16 cellular contexts compared by ENCODE assay signal in genomic region chr17:81842725-81843504, GRCh38. TPM values are rescaled to one million over a fixed set of nuclear protein-coding genes. Genes with fewer than 3 reads are reported as not detected.
DNase-seq lines count a peak whose midpoint lies in the region; ATAC-seq, FAIRE-seq and TF ChIP-seq lines count a peak whose summit lies in the region.
"Had no signal": no experiment of that assay in that cellular context is flagged by ENCODE, and none has a peak within 500 bp of the region (broad histone marks: within the 10 kb centered on the region; RNA-seq: fewer than 3 reads in every experiment).

No MANE protein-coding gene starts in this region.

- no peak overlapping the region for H3K9ac ChIP-seq in PC-3 (ENCODE audit: low read length)

- H3K27ac ChIP-seq in PC-3 (ENCODE audit: low read length): no peak overlapping the region
- H3K27ac ChIP-seq in gastrocnemius medialis: peak overlapping the region; percentile 98 to 99 (median 99)
- H3K27ac ChIP-seq in coronary artery: no peak overlapping the region

- no peaks in the 10 kb centered on the region for H3K9me2 ChIP-seq in PC-3 (replicated peaks; ENCODE audit: low read length)

- no peaks in the 10 kb centered on the region for H3K79me2 ChIP-seq in PC-3 (ENCODE audit: low read length)

- ATAC-seq in PC-3 (peak; percentile 8; the same call in 1 of the 2 replicates), gastrocnemius medialis (peak; percentile 3 to 16), HG02852 (IDR thresholded peaks at IDR 0.05; ENCODE audit: unreplicated experiment) (no peak), omental fat pad (ENCODE audit: low FRiP score) (no peak), GM18907 (IDR thresholded peaks at IDR 0.05; ENCODE audit: unreplicated experiment) (no peak)
- ATAC-seq: CD8-positive, alpha-beta T cell had no signal

- H3K27me3 ChIP-seq in PC-3 (ENCODE audit: low read length) (no peaks in the 10 kb centered on the region), gastrocnemius medialis (no peaks in the 10 kb centered on the region)

- BruUV-seq in PC-3 (replicated peaks; lab: Mats Ljungman, UMichigan): no TSS peak

- FAIRE-seq in GM12891 (lab: Jason Lieb, UNC): no peak

- no peaks in the 10 kb centered on the region for H3F3A ChIP-seq in PC-3 (ENCODE audit: low read length, unreplicated experiment)

- CTCF ChIA-PET in PC-3 (lab: Charles Lee): no interaction called here

- in situ Hi-C loops in gastrocnemius medialis (cut with MboI; ENCODE audit: low sequenced_read_pairs in 4 of 4): no loop called here

- TF ChIP-seq CTCF in PC-3 (conservative IDR thresholded peaks at IDR 0.05; ENCODE audit: low read depth, low read length): no peak
- TF ChIP-seq CTCF in fibroblast of villous mesenchyme (IDR thresholded peaks at IDR 0.05; ENCODE audit: insufficient read depth, low read depth, low read length): no peak
- TF ChIP-seq CTCF in gastrocnemius medialis (IDR thresholded peaks at IDR 0.05 in 4 of 5, conservative IDR thresholded peaks at IDR 0.05 in 1 of 5): no peak
- TF ChIP-seq CTCF in omental fat pad (IDR thresholded peaks at IDR 0.05): no peak
- no peak for TF ChIP-seq CTCF in coronary artery (IDR thresholded peaks at IDR 0.05)

- H3K9me3 ChIP-seq in PC-3 (ENCODE audit: low read length): no peaks in the 10 kb centered on the region
- no peaks in the 10 kb centered on the region for H3K9me3 ChIP-seq in gastrocnemius medialis

- H3K4me3 ChIP-seq in PC-3 (ENCODE audit: low read length) (no peak overlapping the region), fibroblast of villous mesenchyme (ENCODE audit: low read depth, low read length) (no peak overlapping the region), gastrocnemius medialis (no peak overlapping the region), coronary artery (no peak overlapping the region)

- no peak for DNase-seq in GM12891 (ENCODE audit: insufficient read length, low spot score)
- DNase-seq in PC-3: peak; percentile 23
- DNase-seq in fibroblast of villous mesenchyme (ENCODE audit: low read depth): peak; percentile 45
- DNase-seq in gastrocnemius medialis: peak in 1 of 2 donors; percentile 72
- DNase-seq in omental fat pad (ENCODE audit: low spot score): no peak
- DNase-seq in coronary artery (ENCODE audit: low spot score): no peak
- DNase-seq: activated CD4-positive, alpha-beta T cell treated with anti-CD3 and anti-CD28 coated beads for 48 hours; activated effector memory CD4-positive, alpha-beta T cell treated with Interleukin-2 at 50 U/mL for 16 hours; CD8-positive, alpha-beta T cell; midbrain; NCI-H345 had no signal

- peaks cover 45% of the 10 kb centered on the region for H3K36me3 ChIP-seq in PC-3 (ENCODE audit: low read depth, low read length)
- peaks cover 0 to 48% of the 10 kb centered on the region in 2 donors for H3K36me3 ChIP-seq in gastrocnemius medialis

- no peaks in the 10 kb centered on the region for H4K20me1 ChIP-seq in PC-3 (ENCODE audit: low read length)

- no peak overlapping the region for H2AFZ ChIP-seq in PC-3 (ENCODE audit: low read length)

- no peak overlapping the region for H3K4me2 ChIP-seq in PC-3 (ENCODE audit: low read length)

- intact Hi-C loops in PC-3 (cut with micrococcal nuclease) (no loop called here), gastrocnemius medialis (cut with DNase I; ENCODE audit: low total_unique reads) (no loop called here)

- POLR2A ChIA-PET in PC-3 (lab: Charles Lee; ENCODE audit: unreplicated experiment): no interaction called here

- H3K4me1 ChIP-seq in PC-3 (ENCODE audit: insufficient read depth, low read length) (no peaks in the 10 kb centered on the region), gastrocnemius medialis (peaks cover 53% of the 10 kb centered on the region in 2 donors)

- 0 out of 2 replicates have a peak, but pooled peaks have one; percentile 6 for TF ChIP-seq POLR2A in GM12891 (IDR thresholded peaks at IDR 0.05; ENCODE audit: low read depth, low read length)
- peak in 1 of 2 donors; percentile 13 for TF ChIP-seq POLR2A in gastrocnemius medialis (IDR thresholded peaks at IDR 0.05)

TF ChIP-seq in GM12891, 5 proteins besides CTCF, POLR2A, EP300 and RAD21:
- TF ChIP-seq SPI1 (IDR thresholded peaks at IDR 0.05; ENCODE audit: low read depth, low read length) (no peak), POLR2AphosphoS5 (IDR thresholded peaks at IDR 0.05; ENCODE audit: low read depth, low read length) (0 out of 2 replicates have a peak, but pooled peaks have one; percentile 39)

RNA-seq across cellular contexts. Expression of gene PPP1R27, which starts 8.1 kb away (rescaled TPM):
- polyA plus RNA-seq in GM12891 (2012; ENCODE audit: low read depth, missing spikeins): 2.4 TPM
- total RNA-seq in PC-3 (2014; rRNA removed): not detected in 2 replicates
- not detected in 2 replicates for total RNA-seq in fibroblast of villous mesenchyme
- total RNA-seq in gastrocnemius medialis: 100 to 1,000 TPM; 245 to 708 (median 400) TPM
- total RNA-seq in omental fat pad: under 1 TPM in 1 of 4 donors, not detected in 3; 0.65 TPM
- total RNA-seq: CD8-positive, alpha-beta T cell; subcutaneous adipose tissue; T-helper 1 cell treated with Interleukin-12 subunit alpha and Interleukin-12 subunit beta and Interleukin-4 antibody, amounts not matched to agents 30 ng/mL and 1 ng/mL, for 36 hours had no signal

RNA-seq across cellular contexts. Expression of gene MCRIP1, which starts 9.8 kb away (rescaled TPM):
- 42.9 TPM for polyA plus RNA-seq in GM12891 (2012; ENCODE audit: low read depth, missing spikeins)
- total RNA-seq in PC-3 (2014; rRNA removed): 73.4 and 90.9 TPM in 2 replicates
- total RNA-seq in fibroblast of villous mesenchyme: 55.7 and 96.6 TPM in 2 replicates
- total RNA-seq in gastrocnemius medialis: 10 to 100 TPM in 3 of 4 donors, 1 to 10 TPM in 1; 8.3 to 36.2 (median 25.2) TPM
- 10 to 100 TPM; 49.6 to 78.5 (median 57.2) TPM for total RNA-seq in omental fat pad

RNA-seq across cellular contexts. Expression of gene P4HB, which starts 17.4 kb away (rescaled TPM):
- 414 TPM for polyA plus RNA-seq in GM12891 (2012; ENCODE audit: low read depth, missing spikeins)
- 969 and 1,089 TPM in 2 replicates for total RNA-seq in PC-3 (2014; rRNA removed)
- total RNA-seq in fibroblast of villous mesenchyme: 735 and 809 TPM in 2 replicates
- total RNA-seq in gastrocnemius medialis: 100 to 1,000 TPM; 497 to 717 (median 621) TPM
- 100 to 1,000 TPM; 366 to 725 (median 608) TPM for total RNA-seq in omental fat pad

RNA-seq across cellular contexts. Expression of gene ARHGDIA, which starts 28.2 kb away (rescaled TPM):
- polyA plus RNA-seq in GM12891 (2012; ENCODE audit: low read depth, missing spikeins): 203 TPM
- total RNA-seq in PC-3 (2014; rRNA removed) (201 and 261 TPM in 2 replicates), fibroblast of villous mesenchyme (106 and 181 TPM in 2 replicates), gastrocnemius medialis (100 to 1,000 TPM in 1 of 4 donors, 10 to 100 TPM in 3; 52.1 to 122 (median 64.4) TPM), omental fat pad (100 to 1,000 TPM; 125 to 250 (median 161) TPM)

RNA-seq across cellular contexts. Expression of gene GCGR, which starts 39.0 kb away (rescaled TPM):
- not detected for polyA plus RNA-seq in GM12891 (2012; ENCODE audit: low read depth, missing spikeins)
- 0.11 TPM in 1 of 2 replicates, not detected in the other for total RNA-seq in PC-3 (2014; rRNA removed)
- total RNA-seq in fibroblast of villous mesenchyme: not detected in 2 replicates
- total RNA-seq in gastrocnemius medialis: under 1 TPM in 1 of 4 donors, not detected in 3; 0.29 TPM
- total RNA-seq in omental fat pad: not detected
- total RNA-seq: cardiac septum; CD8-positive, alpha-beta T cell; T-helper 1 cell treated with Interleukin-12 subunit alpha and Interleukin-12 subunit beta and Interleukin-4 antibody, amounts not matched to agents 30 ng/mL and 1 ng/mL, for 36 hours had no signal

Comparison
In these comparisons a context has a peak if more than half of its experiments do, and no peak if none do; other contexts are left out.
1. DNase-seq: peak in PC-3 (single experiment) and fibroblast of villous mesenchyme (single experiment); none in GM12891 (single experiment), omental fat pad (single experiment) and coronary artery (single experiment).
2. ATAC-seq: peak in PC-3 (single experiment) and gastrocnemius medialis (2 of 2); none in HG02852 (single experiment), omental fat pad (single experiment) and GM18907 (single experiment).
3. H3K27ac ChIP-seq: peak in gastrocnemius medialis (4 of 4); none in PC-3 (single experiment) and coronary artery (0 of 2).
4. RNA of gene PPP1R27, which starts 8.1 kb away (total RNA-seq): 245 to 708 TPM in gastrocnemius medialis; not detected in PC-3, not detected in fibroblast of villous mesenchyme and 0.65 TPM in omental fat pad; every median in the first group is over 100 times any median in the second.